8 cellular contexts compared by ENCODE assay signal in the genomic region with DNA sequence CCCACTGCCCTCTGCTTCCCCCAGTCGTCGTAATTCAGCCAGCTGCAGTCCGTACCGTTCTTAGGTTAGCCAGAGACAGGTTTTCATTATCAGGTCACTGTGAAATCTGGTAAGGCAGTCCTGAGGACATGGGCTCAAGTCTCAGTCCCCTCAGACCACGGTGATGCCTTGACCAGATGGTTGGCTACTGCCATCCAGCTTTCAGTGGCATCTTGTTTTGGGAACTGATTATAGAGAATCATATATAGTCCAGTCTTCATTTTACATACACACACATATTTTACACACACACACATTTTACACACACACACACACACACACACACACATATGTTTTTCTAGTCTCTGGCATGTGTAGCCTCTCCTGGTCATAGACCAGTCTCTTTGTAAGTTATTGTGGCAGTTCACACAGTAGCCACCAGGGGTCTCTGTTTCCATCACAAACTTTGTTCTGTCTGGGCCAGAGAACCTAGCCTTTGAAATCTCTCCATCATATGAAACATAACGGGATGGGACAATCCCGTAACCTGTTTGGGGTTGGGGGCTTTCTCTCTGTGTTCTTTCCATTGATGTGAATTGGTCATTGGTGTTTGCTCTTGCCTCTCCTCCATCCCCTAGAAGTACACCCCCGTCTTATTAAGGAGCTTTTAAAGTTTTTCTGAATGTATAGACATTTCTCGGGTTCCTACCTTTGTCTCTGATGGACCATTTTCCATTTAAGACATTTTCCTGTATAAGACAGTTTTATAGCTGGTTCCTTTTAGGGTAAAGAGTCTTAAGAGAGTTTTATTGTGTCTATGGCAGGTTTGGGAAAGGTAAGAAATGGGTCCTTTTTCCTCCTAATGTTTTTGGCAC. TPM values are rescaled to one million over a fixed set of nuclear protein-coding genes. Genes with fewer than 3 reads are reported as not detected.
DNase-seq lines count a peak whose midpoint lies in the region; ATAC-seq and TF ChIP-seq lines count a peak whose summit lies in the region.

No MANE protein-coding gene starts in this region.

- POLR2A ChIA-PET in HEK293 (lab: Yijun Ruan, JAX): interaction anchor here (1.3 kb wide), 1 partner anchor 9 kb away, joined by 7 read pairs; no protein-coding TSS in a partner anchor

- H3K9me3 ChIP-seq in HEK293 (ENCODE audit: control insufficient read depth, insufficient read depth, low read depth, low read length): no peaks in the 10 kb centered on the region

- peak; percentile 60 for TF ChIP-seq CTCF in HEK293 (tag by site-specific recombination; IDR thresholded peaks at IDR 0.05)

- H3K4me3 ChIP-seq in HEK293 (ENCODE audit: low read depth, low read length): no peak overlapping the region

- no peak overlapping the region for H3K27ac Mint-ChIP-seq in central memory CD8-positive, alpha-beta T cell (ENCODE audit: low read depth)

- H3K4me1 ChIP-seq in HEK293 (ENCODE audit: control insufficient read depth, insufficient read depth, low read length): no peaks in the 10 kb centered on the region

- H3K27me3 Mint-ChIP-seq in central memory CD8-positive, alpha-beta T cell: no peaks in the 10 kb centered on the region

- H3K4me3 Mint-ChIP-seq in central memory CD8-positive, alpha-beta T cell: no peak overlapping the region

- peaks cover 0 to 50% of the 10 kb centered on the region in 2 experiments; a peak in 1 of 3 replicates for H3K36me3 ChIP-seq in HEK293 (ENCODE audit: control insufficient read depth in 2 of 2, insufficient read depth in 1 of 2, low read length in 2 of 2)

- CTCF ChIA-PET in HEK293 (lab: Yijun Ruan, JAX): interaction anchor here (0.6 to 2.3 kb wide), 22 partner anchors 8 to 1396 kb away, joined by 3 to 23 read pairs (median 4); partner anchors contain the start of gene IKBKE

- peak; percentile 61 for DNase-seq in DMS114 treated with DMSO at 0.1 percent for 48 hours (lab: John Stamatoyannopoulos, UW; ENCODE audit: unreplicated experiment)
- peak; percentile 58 for DNase-seq in NCI-H345 (lab: John Stamatoyannopoulos, UW)
- peak; percentile 51 for DNase-seq in activated CD4-positive, alpha-beta T cell treated with anti-CD3 and anti-CD28 coated beads for 1 hour
- peak; percentile 59 to 64 for DNase-seq in central memory CD8-positive, alpha-beta T cell (ENCODE audit: low spot score in 2 of 2)
- DNase-seq in left lobe of liver (ENCODE audit: low spot score): peak; percentile 64
- peak in 2 of 3 donors; percentile 50 to 62 for DNase-seq in stimulated activated CD4-positive, alpha-beta T cell treated with anti-CD3 and anti-CD28 coated beads, TNF-alpha, amount 100 ng/mL, for 48 hours (ENCODE audit: low read depth in 3 of 3)

- H3K36me3 Mint-ChIP-seq in central memory CD8-positive, alpha-beta T cell (ENCODE audit: insufficient read depth): peaks cover 2% of the 10 kb centered on the region

- H3K27ac ChIP-seq in HEK293 (ENCODE audit: extremely low read depth, low read depth, low read length): no peak overlapping the region

- H3K9me3 Mint-ChIP-seq in central memory CD8-positive, alpha-beta T cell: no peaks in the 10 kb centered on the region

- peaks cover 11% of the 10 kb centered on the region for H3K4me1 Mint-ChIP-seq in central memory CD8-positive, alpha-beta T cell

- ATAC-seq in central memory CD8-positive, alpha-beta T cell (replicated peaks; ENCODE audit: extremely low read depth, poor library complexity, severe bottlenecking): peak; percentile 70
- ATAC-seq in left lobe of liver (peak; percentile 93), GM19467 (IDR thresholded peaks at IDR 0.05; ENCODE audit: unreplicated experiment) (no peak)

TF ChIP-seq in HEK293, 187 proteins besides CTCF, POLR2A, EP300 and RAD21:
- peak; percentile 34 for TF ChIP-seq ZNF654 (tag by site-specific recombination; IDR thresholded peaks at IDR 0.05; ENCODE audit: low read depth)
- TF ChIP-seq ZNF2 (tag by site-specific recombination; IDR thresholded peaks at IDR 0.05): peak; percentile 68; the same call in 1 of the 2 replicates
- no peak for TF ChIP-seq PRDM1 (tag by site-specific recombination; IDR thresholded peaks at IDR 0.05)
- TF ChIP-seq, protein P1, sequence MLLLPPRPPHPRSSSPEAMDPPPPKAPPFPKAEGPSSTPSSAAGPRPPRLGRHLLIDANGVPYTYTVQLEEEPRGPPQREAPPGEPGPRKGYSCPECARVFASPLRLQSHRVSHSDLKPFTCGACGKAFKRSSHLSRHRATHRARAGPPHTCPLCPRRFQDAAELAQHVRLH (tag by site-specific recombination; IDR thresholded peaks at IDR 0.05): no peak
- TF ChIP-seq, protein P2, sequence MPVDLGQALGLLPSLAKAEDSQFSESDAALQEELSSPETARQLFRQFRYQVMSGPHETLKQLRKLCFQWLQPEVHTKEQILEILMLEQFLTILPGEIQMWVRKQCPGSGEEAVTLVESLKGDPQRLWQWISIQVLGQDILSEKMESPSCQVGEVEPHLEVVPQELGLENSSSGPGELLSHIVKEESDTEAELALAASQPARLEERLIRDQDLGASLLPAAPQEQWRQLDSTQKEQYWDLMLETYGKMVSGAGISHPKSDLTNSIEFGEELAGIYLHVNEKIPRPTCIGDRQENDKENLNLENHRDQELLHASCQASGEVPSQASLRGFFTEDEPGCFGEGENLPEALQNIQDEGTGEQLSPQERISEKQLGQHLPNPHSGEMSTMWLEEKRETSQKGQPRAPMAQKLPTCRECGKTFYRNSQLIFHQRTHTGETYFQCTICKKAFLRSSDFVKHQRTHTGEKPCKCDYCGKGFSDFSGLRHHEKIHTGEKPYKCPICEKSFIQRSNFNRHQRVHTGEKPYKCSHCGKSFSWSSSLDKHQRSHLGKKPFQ (tag by site-specific recombination; IDR thresholded peaks at IDR 0.05): no peak
- no peak for TF ChIP-seq MZF1 (tag by site-specific recombination; IDR thresholded peaks at IDR 0.05; ENCODE audit: borderline replicate concordance)
- TF ChIP-seq, protein P3, sequence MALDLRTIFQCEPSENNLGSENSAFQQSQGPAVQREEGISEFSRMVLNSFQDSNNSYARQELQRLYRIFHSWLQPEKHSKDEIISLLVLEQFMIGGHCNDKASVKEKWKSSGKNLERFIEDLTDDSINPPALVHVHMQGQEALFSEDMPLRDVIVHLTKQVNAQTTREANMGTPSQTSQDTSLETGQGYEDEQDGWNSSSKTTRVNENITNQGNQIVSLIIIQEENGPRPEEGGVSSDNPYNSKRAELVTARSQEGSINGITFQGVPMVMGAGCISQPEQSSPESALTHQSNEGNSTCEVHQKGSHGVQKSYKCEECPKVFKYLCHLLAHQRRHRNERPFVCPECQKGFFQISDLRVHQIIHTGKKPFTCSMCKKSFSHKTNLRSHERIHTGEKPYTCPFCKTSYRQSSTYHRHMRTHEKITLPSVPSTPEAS (tag by site-specific recombination; IDR thresholded peaks at IDR 0.05): peak; percentile 83
- TF ChIP-seq, protein P4, sequence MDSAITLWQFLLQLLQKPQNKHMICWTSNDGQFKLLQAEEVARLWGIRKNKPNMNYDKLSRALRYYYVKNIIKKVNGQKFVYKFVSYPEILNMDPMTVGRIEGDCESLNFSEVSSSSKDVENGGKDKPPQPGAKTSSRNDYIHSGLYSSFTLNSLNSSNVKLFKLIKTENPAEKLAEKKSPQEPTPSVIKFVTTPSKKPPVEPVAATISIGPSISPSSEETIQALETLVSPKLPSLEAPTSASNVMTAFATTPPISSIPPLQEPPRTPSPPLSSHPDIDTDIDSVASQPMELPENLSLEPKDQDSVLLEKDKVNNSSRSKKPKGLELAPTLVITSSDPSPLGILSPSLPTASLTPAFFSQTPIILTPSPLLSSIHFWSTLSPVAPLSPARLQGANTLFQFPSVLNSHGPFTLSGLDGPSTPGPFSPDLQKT (IDR thresholded peaks at IDR 0.05; ENCODE audit: borderline replicate concordance, low read depth, low read length): no peak
- no peak for TF ChIP-seq GLI2 (tag by site-specific recombination; IDR thresholded peaks at IDR 0.05; ENCODE audit: borderline replicate concordance, low read depth)
- TF ChIP-seq ZNF658 (tag by site-specific recombination; IDR thresholded peaks at IDR 0.05): no peak
- TF ChIP-seq EGR2 (tag by site-specific recombination; IDR thresholded peaks at IDR 0.05; ENCODE audit: low read depth): no peak
- no peak for TF ChIP-seq ZNF157 (tag by site-specific recombination; IDR thresholded peaks at IDR 0.05)
- TF ChIP-seq ZNF639 (tag by site-specific recombination; IDR thresholded peaks at IDR 0.05): no peak
- TF ChIP-seq ZNF623 (tag by site-specific recombination; IDR thresholded peaks at IDR 0.05): no peak
- TF ChIP-seq ZNF394 (tag by site-specific recombination; IDR thresholded peaks at IDR 0.05; ENCODE audit: borderline replicate concordance): no peak
- no peak for TF ChIP-seq ZNF843 (tag by site-specific recombination; IDR thresholded peaks at IDR 0.05)
- no peak for TF ChIP-seq ZNF600 (tag by site-specific recombination; IDR thresholded peaks at IDR 0.05)

RNA-seq across cellular contexts. Expression of gene IKBKE, which starts 8.4 kb away (rescaled TPM):
- total RNA-seq in left lobe of liver: 1.3 TPM

RNA-seq across cellular contexts. Expression of gene RASSF5, which starts 45.5 kb away (rescaled TPM):
- 13.1 TPM for total RNA-seq in left lobe of liver
